Comparison of ENCODE assay signal across 12 cellular contexts in genomic region chr6:20716865-20717264, GRCh38.
DNase-seq lines count a peak whose midpoint lies in the region; ATAC-seq, FAIRE-seq and TF ChIP-seq lines count a peak whose summit lies in the region.
"Had no signal": no experiment of that assay in that cellular context is flagged by ENCODE, and none has a peak within 500 bp of the region (broad histone marks: within the 10 kb centered on the region; RNA-seq: fewer than 3 reads in every experiment).

No MANE protein-coding gene starts in this region.

- no peaks in the 10 kb centered on the region for H4K20me1 ChIP-seq in smooth muscle cell (ENCODE audit: low read depth)

- H3K9ac ChIP-seq in smooth muscle cell (ENCODE audit: low read depth), result no peak overlapping the region

- no peak overlapping the region for H3K4me2 ChIP-seq in smooth muscle cell

- no peaks in the 10 kb centered on the region for H3K79me2 ChIP-seq in smooth muscle cell (ENCODE audit: low read depth)

- H3K4me1 ChIP-seq in smooth muscle cell (ENCODE audit: low read depth), result peaks cover 21% of the 10 kb centered on the region
- H3K4me1 ChIP-seq: ascending aorta had no signal

- H3K27me3 ChIP-seq in smooth muscle cell (ENCODE audit: low read depth), result no peaks in the 10 kb centered on the region
- H3K27me3 ChIP-seq: ascending aorta, MG63 had no signal

- DNase-seq in GM12892 (ENCODE audit: insufficient read length) (no peak), hepatic stellate cell (ENCODE audit: low spot score) (no peak), left cardiac atrium (no peak), smooth muscle cell (lab: John Stamatoyannopoulos, UW; ENCODE audit: unreplicated experiment) (no peak)
- DNase-seq in activated CD4-positive, alpha-beta T cell treated with anti-CD3 and anti-CD28 coated beads, Interleukin-2, amount 50 U/mL, for 48 hours, result no peak
- DNase-seq: MG63, NCI-H774, T-helper 17 cell had no signal

- TF ChIP-seq CTCF in smooth muscle cell (IDR thresholded peaks at IDR 0.05; ENCODE audit: borderline replicate concordance, insufficient read depth, poor library complexity, severe bottlenecking), result no peak

- no peaks in the 10 kb centered on the region for H3K36me3 ChIP-seq in smooth muscle cell (ENCODE audit: low read depth)
- H3K36me3 ChIP-seq: ascending aorta, MG63 had no signal

- H2AFZ ChIP-seq in smooth muscle cell (ENCODE audit: low read depth), result no peak overlapping the region

- WGBS in smooth muscle cell (ENCODE audit: low lambda C conversion rate), result 84% methylated on average over 1 of the region's 1 CpG

- H3K9me3 ChIP-seq in smooth muscle cell (replicated peaks; ENCODE audit: low read depth), result no peaks in the 10 kb centered on the region
- H3K9me3 ChIP-seq: ascending aorta, MG63 had no signal

- H3K4me3 ChIP-seq in smooth muscle cell, result no peak overlapping the region
- H3K4me3 ChIP-seq: ascending aorta, MG63 had no signal

- no peak for TF ChIP-seq POLR2A in GM12892 (IDR thresholded peaks at IDR 0.05; ENCODE audit: low read depth, low read length)

- H3K27ac ChIP-seq in smooth muscle cell (ENCODE audit: low read depth), result no peak overlapping the region
- H3K27ac ChIP-seq: ascending aorta had no signal

- peak; percentile 90 for FAIRE-seq in GM12892 (lab: Jason Lieb, UNC)

- ATAC-seq in GM19395 (IDR thresholded peaks at IDR 0.05; ENCODE audit: unreplicated experiment), result peak; percentile 84
- ATAC-seq in HG02763 (IDR thresholded peaks at IDR 0.05; ENCODE audit: unreplicated experiment), result peak; percentile 71
- ATAC-seq in HG03520 (IDR thresholded peaks at IDR 0.05; ENCODE audit: unreplicated experiment), result peak; percentile 71
- no peak for ATAC-seq in left cardiac atrium
- ATAC-seq: T-helper 17 cell had no signal

- H3F3A ChIP-seq in smooth muscle cell (ENCODE audit: low read depth), result peaks cover 7% of the 10 kb centered on the region

- intact Hi-C loops in left cardiac atrium (cut with DNase I), result no loop called here

Comparison
In these comparisons a context has a peak if more than half of its experiments do, and no peak if none do; other contexts are left out.
1. ATAC-seq: peak in GM19395 (single experiment), HG02763 (single experiment) and HG03520 (single experiment); none in left cardiac atrium (0 of 2).